ENCODE assay signal across 12 cellular contexts in the genomic region with DNA sequence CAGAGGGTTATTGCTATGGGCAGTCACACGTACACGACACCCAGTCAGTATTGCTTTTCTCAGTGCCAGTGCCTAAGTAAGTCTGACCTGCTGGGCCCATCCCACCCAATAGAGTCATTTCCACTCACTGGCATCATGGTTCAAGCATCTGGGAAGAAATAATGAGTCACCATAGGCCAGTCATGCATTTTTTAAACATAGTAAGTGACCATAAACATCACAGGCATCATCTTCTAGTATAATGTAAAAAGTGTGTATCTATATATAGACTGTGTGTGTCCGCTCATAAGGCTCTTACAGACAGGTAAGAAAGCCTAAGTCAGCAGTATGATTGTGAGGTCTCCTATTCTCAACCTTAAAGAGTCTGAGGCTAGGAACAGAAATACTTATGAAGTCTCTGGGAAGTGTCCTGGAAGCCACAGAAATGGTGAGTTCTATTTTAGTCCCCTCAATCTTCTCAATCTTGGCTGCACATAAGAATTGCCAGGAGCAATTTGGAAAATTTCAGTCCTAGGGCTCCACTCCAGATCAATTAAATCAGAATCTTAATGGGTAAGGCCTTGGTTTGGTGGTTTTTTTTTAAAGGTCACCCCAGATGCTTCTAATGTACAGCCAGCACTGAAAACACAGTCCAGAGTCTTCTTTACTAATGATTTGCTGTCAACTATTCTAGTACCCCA.
DNase-seq lines count a peak whose midpoint lies in the region; ATAC-seq, FAIRE-seq and TF ChIP-seq lines count a peak whose summit lies in the region.
"Had no signal": no experiment of that assay in that cellular context is flagged by ENCODE, and none has a peak within 500 bp of the region (broad histone marks: within the 10 kb centered on the region; RNA-seq: fewer than 3 reads in every experiment).

No MANE protein-coding gene starts in this region.

- TF ChIP-seq EP300 in A549 (IDR thresholded peaks at IDR 0.05) = no peak

- H3K36me3 ChIP-seq in breast epithelium (no peaks in the 10 kb centered on the region), lung (ENCODE audit: control insufficient read depth in 2 of 2, insufficient read depth in 2 of 2, low read length in 2 of 2) (peaks cover 0 to 4% of the 10 kb centered on the region in 2 donors)
- H3K36me3 ChIP-seq: BLaER1 treated with 17β-estradiol and CSF1 and Interleukin-3, amounts not matched to agents 10 nM and 100 nM had no signal

- DNase-seq in A549 (ENCODE audit: low read depth in 1 of 2, low spot score in 1 of 2) (peak; percentile 34 to 54), LHCN-M2 (ENCODE audit: low read depth) (peak; percentile 96), breast epithelium (ENCODE audit: low spot score in 2 of 2) (no peak), lung (ENCODE audit: low spot score) (no peak), cerebellar cortex (ENCODE audit: low spot score) (no peak), lower leg skin (ENCODE audit: low spot score in 2 of 2) (no peak), NCI-H2196 (lab: John Stamatoyannopoulos, UW; ENCODE audit: unreplicated experiment) (no peak)
- no peak for DNase-seq in stimulated activated CD4-positive, alpha-beta T cell treated with anti-CD3 and anti-CD28 coated beads, Interleukin-15, amount 100 ng/mL, for 24 hours
- DNase-seq: activated gamma-delta T cell treated with Interleukin-2 at 50 U/mL for 16 hours; NCI-H69; stimulated activated CD4-positive, alpha-beta T cell treated with anti-CD3 and anti-CD28 coated beads, Interleukin-2, amount 100 ng/mL, for 48 hours had no signal

- WGBS in A549 (ENCODE audit: missing lambda C conversion rate) = 87% methylated on average over 3 of the region's 3 CpGs
- 97 to 98% methylated on average over 3 of the region's 3 CpGs for WGBS in lung, 2 donors
- WGBS in lower leg skin, 2 donors = 70 to 72% methylated on average over 3 of the region's 3 CpGs

- TF ChIP-seq RAD21 in A549 (conservative IDR thresholded peaks at IDR 0.05 in 1 of 2, IDR thresholded peaks at IDR 0.05 in 1 of 2) = no peak

- peak; percentile 55 to 71; a peak in 4 of 6 replicates for ATAC-seq in A549
- peak; percentile 47 for ATAC-seq in lung (ENCODE audit: insufficient read depth, low FRiP score)

- no peak for FAIRE-seq in A549 (lab: Jason Lieb, UNC)

- POLR2A ChIA-PET in A549 (lab: Yijun Ruan, JAX) = no interaction called here

- TF ChIP-seq POLR2A in A549 (IDR thresholded peaks at IDR 0.05; ENCODE audit: low read length) = no peak
- TF ChIP-seq POLR2A in breast epithelium (IDR thresholded peaks at IDR 0.05) = no peak
- TF ChIP-seq POLR2A in lower leg skin (IDR thresholded peaks at IDR 0.05) = no peak

- H3K27ac ChIP-seq in A549 (peak overlapping the region; percentile 9 to 73; a peak in 4 of 6 replicates), breast epithelium (peak overlapping the region; percentile 65 to 86), lung (ENCODE audit: low read depth in 1 of 2, low read length in 1 of 2) (no peak overlapping the region)
- H3K27ac ChIP-seq: BLaER1 treated with 17β-estradiol and CSF1 and Interleukin-3, amounts not matched to agents 10 nM and 100 nM had no signal

- no peaks in the 10 kb centered on the region for H3K9me3 ChIP-seq in A549
- H3K9me3 ChIP-seq in breast epithelium = no peaks in the 10 kb centered on the region
- peaks cover 0 to 5% of the 10 kb centered on the region in 2 donors for H3K9me3 ChIP-seq in lung (ENCODE audit: control insufficient read depth in 2 of 2, insufficient read depth in 1 of 2, low read length in 1 of 2)
- H3K9me3 ChIP-seq: BLaER1 treated with 17β-estradiol and CSF1 and Interleukin-3, amounts not matched to agents 10 nM and 100 nM had no signal

- CTCF ChIA-PET in A549 (lab: Yijun Ruan, JAX) = interaction anchor here (0.6 to 1.4 kb wide), 2 partner anchors 10 to 62 kb away, joined by 3 to 4 read pairs; no protein-coding TSS in a partner anchor

- peak overlapping the region; percentile 22; the same call in 2 of the 3 replicates for H3K4me2 ChIP-seq in A549
- H3K4me2 ChIP-seq: BLaER1 treated with 17β-estradiol and CSF1 and Interleukin-3, amounts not matched to agents 10 nM and 100 nM had no signal

- no peak overlapping the region for H3K4me3 ChIP-seq in A549
- H3K4me3 ChIP-seq in breast epithelium = no peak overlapping the region
- no peak overlapping the region for H3K4me3 ChIP-seq in lung
- H3K4me3 ChIP-seq in lower leg skin (ENCODE audit: low read depth, poor library complexity, severe bottlenecking) = no peak overlapping the region
- H3K4me3 ChIP-seq: BLaER1 treated with 17β-estradiol and CSF1 and Interleukin-3, amounts not matched to agents 10 nM and 100 nM had no signal

- peaks cover 24% of the 10 kb centered on the region for H3K4me1 ChIP-seq in A549
- H3K4me1 ChIP-seq in breast epithelium = no peaks in the 10 kb centered on the region
- peaks cover 7 to 12% of the 10 kb centered on the region in 2 donors for H3K4me1 ChIP-seq in lung (ENCODE audit: control insufficient read depth in 2 of 2, insufficient read depth in 2 of 2, low read length in 2 of 2)
- H3K4me1 ChIP-seq: BLaER1 treated with 17β-estradiol and CSF1 and Interleukin-3, amounts not matched to agents 10 nM and 100 nM had no signal

- TF ChIP-seq CTCF in A549 (IDR thresholded peaks at IDR 0.05) (no peak), breast epithelium (IDR thresholded peaks at IDR 0.05) (no peak), lung (IDR thresholded peaks at IDR 0.05; ENCODE audit: control extremely low read depth, extremely low read depth) (no peak), lower leg skin (IDR thresholded peaks at IDR 0.05) (no peak)

- intact Hi-C loops in breast epithelium (cut with DNase I; ENCODE audit: low total_unique reads) = no loop called here
- intact Hi-C loops in lower leg skin (cut with DNase I; ENCODE audit: low total_unique reads) = no loop called here

- H3K27me3 ChIP-seq in breast epithelium (no peaks in the 10 kb centered on the region), lung (ENCODE audit: control insufficient read depth, insufficient read depth) (no peaks in the 10 kb centered on the region)
- H3K27me3 ChIP-seq: BLaER1 treated with 17β-estradiol and CSF1 and Interleukin-3, amounts not matched to agents 10 nM and 100 nM had no signal

TF ChIP-seq in A549, 52 proteins besides CTCF, POLR2A, EP300 and RAD21:
- TF ChIP-seq RFX5 (IDR thresholded peaks at IDR 0.05) = no peak
- TF ChIP-seq FOSL2 (IDR thresholded peaks at IDR 0.05) = no peak
- TF ChIP-seq FOSL2 (CRISPR knock-in tag; IDR thresholded peaks at IDR 0.05) = peak; percentile 71
- TF ChIP-seq JUNB (IDR thresholded peaks at IDR 0.05) = no peak
- peak; percentile 39 for TF ChIP-seq MAFK (IDR thresholded peaks at IDR 0.05; ENCODE audit: partially characterized antibody)
- TF ChIP-seq HOXB5 (CRISPR knock-in tag; IDR thresholded peaks at IDR 0.05) = no peak

Comparison
In these comparisons a context has a peak if more than half of its experiments do, and no peak if none do; other contexts are left out.
1. DNase-seq: peak in A549 (2 of 2) and LHCN-M2 (single experiment); none in breast epithelium (0 of 2), lung (single experiment), stimulated activated CD4-positive, alpha-beta T cell treated with anti-CD3 and anti-CD28 coated beads, Interleukin-15, amount 100 ng/mL, for 24 hours (single experiment), cerebellar cortex (single experiment), lower leg skin (0 of 2) and NCI-H2196 (single experiment).
2. H3K27ac ChIP-seq: peak in A549 (2 of 2) and breast epithelium (2 of 2); none in lung (0 of 2).